ENCODE assay signal across 9 cellular contexts in genomic region chr10:131981429-131982184, GRCh38.
A peak's percentile ranks its signal among the peaks of the same experiment; 100 is the strongest.
DNase-seq lines count a peak whose midpoint lies in the region; ATAC-seq and TF ChIP-seq lines count a peak whose summit lies in the region.
"Had no signal": no experiment of that assay in that cellular context is flagged by ENCODE, and none has a peak within 500 bp of the region (broad histone marks: within the 10 kb centered on the region; RNA-seq: fewer than 3 reads in every experiment).

TSS of gene BNIP3 (minus strand) at chr10:131981923. CDS start at chr10:131981806, 117 bp downstream.

- CTCF ChIA-PET in AG04449 (lab: Yijun Ruan, JAX) = interaction anchor here (1.1 to 3.2 kb wide), 3 partner anchors 41 to 73 kb away, joined by 3 to 12 read pairs (median 3); no protein-coding TSS in a partner anchor

- peak; percentile 4 for TF ChIP-seq CTCF in AG04449 (IDR thresholded peaks at IDR 0.05; ENCODE audit: insufficient read depth, low read length, missing control alignments)

- H3K27me3 ChIP-seq in layer of hippocampus (ENCODE audit: control insufficient read depth, insufficient read depth, low read length) = no peaks in the 10 kb centered on the region

- peak within 1 kb of the TSS; percentile 97 for H3K4me3 ChIP-seq in AG04449 (ENCODE audit: low read depth, low read length)

- H3K27ac ChIP-seq in cingulate gyrus (ENCODE audit: low read depth, low read length) (peak within 1 kb of the TSS; percentile 39), layer of hippocampus (ENCODE audit: low read depth, low read length) (peak within 1 kb of the TSS; percentile 71)
- H3K27ac ChIP-seq: KMS-11 had no signal

- ATAC-seq in GM18861 (IDR thresholded peaks at IDR 0.05; ENCODE audit: unreplicated experiment) = peak; percentile 70
- ATAC-seq in HG03095 (IDR thresholded peaks at IDR 0.05; ENCODE audit: unreplicated experiment) = peak; percentile 91

- POLR2A ChIA-PET in AG04449 (lab: Yijun Ruan, JAX) = interaction anchor here (0.6 to 2.5 kb wide), 6 partner anchors 17 to 139 kb away, joined by 3 to 9 read pairs (median 5); partner anchors contain the start of genes JAKMIP3 and PPP2R2D

- DNase-seq in AG04449 (ENCODE audit: low read depth, low spot score) = peak; percentile 37
- DNase-seq in NCI-H345 (lab: John Stamatoyannopoulos, UW) = peak; percentile 92
- peak; percentile 94 for DNase-seq in activated CD4-positive, alpha-beta T cell treated with anti-CD3 and anti-CD28 coated beads for 48 hours
- DNase-seq in stimulated activated CD4-positive, alpha-beta T cell treated with anti-CD3 and anti-CD28 coated beads, Interleukin-1b, Interleukin-23, amount 100 ng/mL, for 24 hours (ENCODE audit: low read depth in 4 of 4, low spot score in 1 of 4) = peak; percentile 91 to 97 (median 94)

Comparison
In these comparisons a context has a peak if more than half of its experiments do, and no peak if none do; other contexts are left out.
1. Peak in every context shown above with its lines: DNase-seq, ATAC-seq, H3K4me3 ChIP-seq and H3K27ac ChIP-seq.
2. DNase-seq: peak in every context shown above with its lines; median percentile 94 in stimulated activated CD4-positive, alpha-beta T cell treated with anti-CD3 and anti-CD28 coated beads, Interleukin-1b, Interleukin-23, amount 100 ng/mL, for 24 hours; 94 in activated CD4-positive, alpha-beta T cell treated with anti-CD3 and anti-CD28 coated beads for 48 hours; 92 in NCI-H345; 37 in AG04449.